ENCODE assay signal across 13 cellular contexts in genomic region chr2:96253006-96253405, GRCh38.
"Had no signal": no experiment of that assay in that cellular context is flagged by ENCODE, and none has a peak within 500 bp of the region (broad histone marks: within the 10 kb centered on the region; RNA-seq: fewer than 3 reads in every experiment).

No MANE protein-coding gene starts in this region.

- DNase-seq: activated CD4-positive, alpha-beta T cell treated with anti-CD3 and anti-CD28 coated beads, Interleukin-2, amount 50 U/mL, for 4 hours; activated effector memory CD4-positive, alpha-beta T cell treated with Interleukin-2 at 50 U/mL for 16 hours; activated T-cell treated with anti-CD3 and anti-CD28 coated beads, Interleukin-2, amount 50 U/mL, for 1 hour; amniotic stem cell; body of pancreas; cerebellar nuclear complex; left lung; posterior cingulate gyrus; stimulated activated CD4-positive, alpha-beta T cell treated with anti-CD3 and anti-CD28 coated beads, Interleukin-4, amount 100 ng/mL, for 1 hour; stimulated activated naive CD8-positive, alpha-beta T cell treated with anti-CD3 and anti-CD28 coated beads, Interleukin-15, amount 100 ng/mL, for 72 hours had no signal

- H3K27ac ChIP-seq: body of pancreas had no signal

- ATAC-seq: body of pancreas; left lung; sciatic nerve; stimulated activated naive CD8-positive, alpha-beta T cell treated with anti-CD3 and anti-CD28 coated beads, Interleukin-15, amount 100 ng/mL, for 72 hours had no signal

- H3K9me3 Mint-ChIP-seq: activated naive CD4-positive, alpha-beta T cell treated with anti-CD3 and anti-CD28 coated beads, Interleukin-2, amount 50 U/mL, for 24 hours; stimulated activated naive CD8-positive, alpha-beta T cell treated with anti-CD3 and anti-CD28 coated beads, Interleukin-15, amount 100 ng/mL, for 72 hours had no signal

- H3K27me3 ChIP-seq: body of pancreas, left lung had no signal

- H3K27ac Mint-ChIP-seq: activated naive CD4-positive, alpha-beta T cell treated with anti-CD3 and anti-CD28 coated beads, Interleukin-2, amount 50 U/mL, for 24 hours had no signal

- H3K4me3 ChIP-seq: body of pancreas, left lung had no signal

- H3K9me3 ChIP-seq: body of pancreas, left lung had no signal

- FAIRE-seq: urothelium cell line had no signal

- H3K4me3 Mint-ChIP-seq: activated naive CD4-positive, alpha-beta T cell treated with anti-CD3 and anti-CD28 coated beads, Interleukin-2, amount 50 U/mL, for 24 hours; stimulated activated naive CD8-positive, alpha-beta T cell treated with anti-CD3 and anti-CD28 coated beads, Interleukin-15, amount 100 ng/mL, for 72 hours had no signal

- H3K27me3 Mint-ChIP-seq: activated naive CD4-positive, alpha-beta T cell treated with anti-CD3 and anti-CD28 coated beads, Interleukin-2, amount 50 U/mL, for 24 hours; stimulated activated naive CD8-positive, alpha-beta T cell treated with anti-CD3 and anti-CD28 coated beads, Interleukin-15, amount 100 ng/mL, for 72 hours had no signal
